ENCODE assay signal across 9 cellular contexts in the genomic region with DNA sequence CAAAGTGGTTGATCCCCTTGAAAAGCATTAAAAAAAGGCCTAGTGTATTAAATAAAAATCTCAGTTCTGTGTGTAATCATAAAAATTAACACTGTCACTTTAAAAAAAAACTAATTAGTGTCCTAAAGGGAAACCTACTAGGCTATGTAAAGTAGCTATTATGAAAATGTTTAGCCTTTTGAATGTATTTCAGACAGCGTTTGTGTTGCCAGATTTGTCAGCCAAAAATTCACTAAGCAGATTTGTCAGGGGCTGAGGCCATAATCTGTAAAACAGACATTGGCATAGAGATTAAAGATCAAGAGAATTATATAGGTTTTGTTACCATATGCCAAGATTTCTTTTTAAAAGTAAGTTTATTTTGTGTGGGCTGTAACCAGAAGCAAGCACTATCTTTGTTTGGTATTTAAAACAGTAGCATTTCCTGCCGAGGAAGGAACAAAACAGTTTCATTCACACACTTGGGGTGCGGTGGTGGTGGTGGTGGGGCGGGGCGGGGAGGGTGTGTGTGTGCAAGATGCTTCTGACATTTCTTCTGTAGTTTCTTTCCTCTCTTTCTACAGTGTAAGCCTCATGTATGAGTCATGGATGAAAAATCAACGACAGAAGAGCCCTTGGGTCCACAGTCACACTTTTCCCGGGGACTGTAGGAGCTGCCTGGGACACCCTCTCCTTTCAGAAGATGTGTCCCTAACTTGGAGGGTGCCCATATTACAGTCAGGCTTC.
DNase-seq lines count a peak whose midpoint lies in the region; ATAC-seq and TF ChIP-seq lines count a peak whose summit lies in the region.
"Had no signal": no experiment of that assay in that cellular context is flagged by ENCODE, and none has a peak within 500 bp of the region (broad histone marks: within the 10 kb centered on the region; RNA-seq: fewer than 3 reads in every experiment).

No MANE protein-coding gene starts in this region.

- no peaks in the 10 kb centered on the region for H3K27me3 Mint-ChIP-seq in central memory CD8-positive, alpha-beta T cell

- H3K27me3 ChIP-seq in tibial nerve (no peaks in the 10 kb centered on the region), right cardiac atrium (ENCODE audit: control insufficient read depth, insufficient read depth) (no peaks in the 10 kb centered on the region)
- H3K27me3 ChIP-seq: BLaER1 treated with 17β-estradiol and CSF1 and Interleukin-3, amounts not matched to agents 10 nM and 100 nM had no signal

- H3K36me3 Mint-ChIP-seq in activated naive CD4-positive, alpha-beta T cell treated with anti-CD3 and anti-CD28 coated beads, Interleukin-2, amount 50 U/mL, for 72 hours: no peaks in the 10 kb centered on the region
- H3K36me3 Mint-ChIP-seq in central memory CD8-positive, alpha-beta T cell (ENCODE audit: insufficient read depth): no peaks in the 10 kb centered on the region

- TF ChIP-seq CTCF in tibial nerve (IDR thresholded peaks at IDR 0.05): no peak

- TF ChIP-seq EP300 in tibial nerve (IDR thresholded peaks at IDR 0.05): no peak

- H3K4me1 ChIP-seq in tibial nerve: peaks cover 0 to 3% (median 0%) of the 10 kb centered on the region in 4 donors
- no peaks in the 10 kb centered on the region for H3K4me1 ChIP-seq in right cardiac atrium (ENCODE audit: control insufficient read depth, insufficient read depth, low read length)

- H3K27ac ChIP-seq in tibial nerve (no peak overlapping the region), right cardiac atrium (ENCODE audit: low read length) (no peak overlapping the region)
- H3K27ac ChIP-seq: BLaER1 treated with 17β-estradiol and CSF1 and Interleukin-3, amounts not matched to agents 10 nM and 100 nM had no signal

- peak; percentile 63 to 75 for ATAC-seq in activated naive CD4-positive, alpha-beta T cell treated with anti-CD3 and anti-CD28 coated beads, Interleukin-2, amount 50 U/mL, for 72 hours
- ATAC-seq in central memory CD8-positive, alpha-beta T cell (replicated peaks; ENCODE audit: extremely low read depth, poor library complexity, severe bottlenecking): peak; percentile 58
- ATAC-seq in right cardiac atrium: no peak

- no peak for TF ChIP-seq POLR2A in tibial nerve (IDR thresholded peaks at IDR 0.05)

- intact Hi-C loops in right cardiac atrium (cut with DNase I): no loop called here

- H3K27ac Mint-ChIP-seq in activated naive CD4-positive, alpha-beta T cell treated with anti-CD3 and anti-CD28 coated beads, Interleukin-2, amount 50 U/mL, for 72 hours: peak overlapping the region in 1 of 2 donors; percentile 50
- H3K27ac Mint-ChIP-seq in central memory CD8-positive, alpha-beta T cell (ENCODE audit: low read depth): peak overlapping the region; percentile 65

- no peaks in the 10 kb centered on the region for H3K36me3 ChIP-seq in tibial nerve
- H3K36me3 ChIP-seq: BLaER1 treated with 17β-estradiol and CSF1 and Interleukin-3, amounts not matched to agents 10 nM and 100 nM had no signal

- 28 to 31% methylated on average over 7 of the region's 7 CpGs for WGBS in tibial nerve, 2 donors
- WGBS in right cardiac atrium: 45% methylated on average over 7 of the region's 7 CpGs

- no peaks in the 10 kb centered on the region for H3K9me3 Mint-ChIP-seq in activated naive CD4-positive, alpha-beta T cell treated with anti-CD3 and anti-CD28 coated beads, Interleukin-2, amount 50 U/mL, for 72 hours
- no peaks in the 10 kb centered on the region for H3K9me3 Mint-ChIP-seq in central memory CD8-positive, alpha-beta T cell

- no peaks in the 10 kb centered on the region for H3K9me3 ChIP-seq in tibial nerve
- no peaks in the 10 kb centered on the region for H3K9me3 ChIP-seq in right cardiac atrium (ENCODE audit: control insufficient read depth, low read length)
- H3K9me3 ChIP-seq: BLaER1 treated with 17β-estradiol and CSF1 and Interleukin-3, amounts not matched to agents 10 nM and 100 nM had no signal

- DNase-seq in activated naive CD4-positive, alpha-beta T cell treated with anti-CD3 and anti-CD28 coated beads, Interleukin-2, amount 50 U/mL, for 72 hours (ENCODE audit: low spot score in 2 of 2): no peak
- DNase-seq in activated naive CD4-positive, alpha-beta T cell treated with anti-CD3 and anti-CD28 coated beads, Interleukin-2, amount 50 U/mL, for 16 hours: no peak
- DNase-seq in NCI-H1048 (lab: John Stamatoyannopoulos, UW) (peak; percentile 18), DMS53 treated with DMSO at 0.1 percent for 48 hours (lab: John Stamatoyannopoulos, UW; ENCODE audit: unreplicated experiment) (no peak), tibial nerve (ENCODE audit: low spot score in 2 of 2) (no peak), right cardiac atrium (no peak), iPS-NIHi7 (ENCODE audit: extremely low spot score) (no peak)
- DNase-seq in central memory CD8-positive, alpha-beta T cell (ENCODE audit: low spot score in 2 of 2): no peak

- H3K4me3 ChIP-seq in tibial nerve (no peak overlapping the region), right cardiac atrium (ENCODE audit: low read length) (no peak overlapping the region)
- H3K4me3 ChIP-seq: BLaER1 treated with 17β-estradiol and CSF1 and Interleukin-3, amounts not matched to agents 10 nM and 100 nM had no signal

- no peaks in the 10 kb centered on the region for H3K4me1 Mint-ChIP-seq in central memory CD8-positive, alpha-beta T cell

- H3K4me3 Mint-ChIP-seq in central memory CD8-positive, alpha-beta T cell: no peak overlapping the region

Comparison
In these comparisons a context has a peak if more than half of its experiments do, and no peak if none do; other contexts are left out.
1. ATAC-seq: peak in activated naive CD4-positive, alpha-beta T cell treated with anti-CD3 and anti-CD28 coated beads, Interleukin-2, amount 50 U/mL, for 72 hours (2 of 2) and central memory CD8-positive, alpha-beta T cell (single experiment); none in right cardiac atrium (0 of 2).